Comparison of ENCODE assay signal across 1 cellular context in the genomic region with DNA sequence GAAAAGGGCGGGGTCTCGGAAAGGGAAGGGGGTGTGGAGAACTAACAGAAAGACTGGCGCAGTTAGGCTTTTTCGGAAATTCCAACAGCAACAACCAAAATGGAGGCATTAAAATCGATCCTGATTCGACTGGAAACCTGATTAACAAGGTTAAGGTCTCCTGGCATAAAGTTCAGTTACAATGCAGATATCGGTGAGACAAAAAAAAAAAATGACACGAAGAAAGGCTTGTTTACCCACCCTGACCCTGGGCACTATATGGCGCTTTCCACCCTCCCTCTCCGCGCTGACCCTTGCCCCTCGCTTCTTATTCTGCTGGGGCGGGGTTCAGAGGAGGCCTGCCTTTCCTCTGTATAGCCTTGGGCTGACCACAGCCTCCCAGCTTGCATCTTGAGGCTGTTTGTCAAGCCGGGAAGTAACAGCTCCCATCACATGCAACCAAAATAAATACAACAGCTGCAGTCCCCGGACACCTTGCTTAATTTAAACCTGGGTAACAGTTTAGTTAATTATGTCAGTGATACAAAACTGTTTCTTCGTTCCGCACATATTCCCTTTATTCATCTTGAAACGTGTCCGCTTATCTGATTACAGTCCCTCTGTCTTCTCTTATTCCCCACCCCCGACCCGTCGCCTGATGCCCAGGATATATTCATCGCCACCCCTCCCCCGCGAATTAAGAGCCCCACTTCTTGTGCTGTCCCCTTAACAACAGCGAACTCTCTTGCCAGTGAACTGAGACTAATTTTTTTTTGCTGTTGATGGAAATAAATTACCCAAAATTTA.
TF ChIP-seq lines count a peak whose summit lies in the region.

No MANE protein-coding gene starts in this region.

TF ChIP-seq in K562, 482 proteins besides CTCF, POLR2A, EP300 and RAD21 (continued from another document and continues in another):
- TF ChIP-seq ZNF318 (IDR thresholded peaks at IDR 0.05; ENCODE audit: borderline replicate concordance in 1 of 2, low read depth in 1 of 2) (peak in 1 of 2 experiments; percentile 34; a peak in 1 of 4 replicates), ZNF263 (CRISPR knock-in tag; IDR thresholded peaks at IDR 0.05; ENCODE audit: borderline replicate concordance) (0 out of 2 replicates have a peak, but pooled peaks have one; percentile 38), ATF1 (CRISPR knock-in tag; IDR thresholded peaks at IDR 0.05) (no peak), ATF1 (tag; IDR thresholded peaks at IDR 0.05) (no peak), IRF2 (CRISPR knock-in tag; IDR thresholded peaks at IDR 0.05) (no peak), ZC3H4 (CRISPR knock-in tag; IDR thresholded peaks at IDR 0.05; ENCODE audit: borderline replicate concordance) (no peak; the same call in 1 of the 2 replicates), PHB2 (IDR thresholded peaks at IDR 0.05; ENCODE audit: low read depth) (no peak), MCM3 (IDR thresholded peaks at IDR 0.05) (no peak), ZNF212 (CRISPR knock-in tag; IDR thresholded peaks at IDR 0.05) (no peak), ADNP (tag; IDR thresholded peaks at IDR 0.05) (no peak), SMAD2 (IDR thresholded peaks at IDR 0.05; ENCODE audit: low read depth, low read length) (no peak), ELF1 (tag; IDR thresholded peaks at IDR 0.05) (peak; percentile 36; the same call in 1 of the 2 replicates), MCM2 (IDR thresholded peaks at IDR 0.05; ENCODE audit: low read depth) (no peak), SIN3B (IDR thresholded peaks at IDR 0.05; ENCODE audit: low read depth) (no peak), POLR2AphosphoS2 (IDR thresholded peaks at IDR 0.05; ENCODE audit: low read length) (no peak), ZBTB40 (IDR thresholded peaks at IDR 0.05) (no peak; the same call in 1 of the 2 replicates), ZBTB40 (CRISPR knock-in tag; IDR thresholded peaks at IDR 0.05) (no peak), HDAC3 (IDR thresholded peaks at IDR 0.05; ENCODE audit: borderline replicate concordance, partially characterized antibody) (peak; percentile 30), SMAD1 (IDR thresholded peaks at IDR 0.05; ENCODE audit: low read depth, low read length, partially characterized antibody) (peak; percentile 31), SNIP1 (IDR thresholded peaks at IDR 0.05; ENCODE audit: low read depth) (no peak), KDM2B (CRISPR knock-in tag; IDR thresholded peaks at IDR 0.05) (no peak), EGR1 (conservative IDR thresholded peaks at IDR 0.05) (peak; percentile 60), TSC22D4 (tag; IDR thresholded peaks at IDR 0.05) (no peak), ZNF586 (CRISPR knock-in tag; conservative IDR thresholded peaks at IDR 0.05) (no peak), FOXK2 (conservative IDR thresholded peaks at IDR 0.05 in 1 of 2, IDR thresholded peaks at IDR 0.05 in 1 of 2; ENCODE audit: low read depth in 2 of 2) (peak; percentile 96 to 98), TAF7 (tag; IDR thresholded peaks at IDR 0.05) (peak; percentile 74), ZNF12 (CRISPR knock-in tag; IDR thresholded peaks at IDR 0.05) (no peak), E2F6 (IDR thresholded peaks at IDR 0.05; ENCODE audit: borderline replicate concordance in 1 of 2, extremely low read depth in 1 of 2, insufficient read depth in 1 of 2, insufficient read length in 1 of 2, low read depth in 1 of 2, low read length in 1 of 2, poor library complexity in 1 of 2, severe bottlenecking in 1 of 2) (no peak), PML (IDR thresholded peaks at IDR 0.05; ENCODE audit: low read length) (peak; percentile 65; the same call in 1 of the 2 replicates), THRAP3 (IDR thresholded peaks at IDR 0.05; ENCODE audit: borderline replicate concordance) (no peak), HIVEP1 (CRISPR knock-in tag; IDR thresholded peaks at IDR 0.05) (no peak)
- TF ChIP-seq, protein P1, sequence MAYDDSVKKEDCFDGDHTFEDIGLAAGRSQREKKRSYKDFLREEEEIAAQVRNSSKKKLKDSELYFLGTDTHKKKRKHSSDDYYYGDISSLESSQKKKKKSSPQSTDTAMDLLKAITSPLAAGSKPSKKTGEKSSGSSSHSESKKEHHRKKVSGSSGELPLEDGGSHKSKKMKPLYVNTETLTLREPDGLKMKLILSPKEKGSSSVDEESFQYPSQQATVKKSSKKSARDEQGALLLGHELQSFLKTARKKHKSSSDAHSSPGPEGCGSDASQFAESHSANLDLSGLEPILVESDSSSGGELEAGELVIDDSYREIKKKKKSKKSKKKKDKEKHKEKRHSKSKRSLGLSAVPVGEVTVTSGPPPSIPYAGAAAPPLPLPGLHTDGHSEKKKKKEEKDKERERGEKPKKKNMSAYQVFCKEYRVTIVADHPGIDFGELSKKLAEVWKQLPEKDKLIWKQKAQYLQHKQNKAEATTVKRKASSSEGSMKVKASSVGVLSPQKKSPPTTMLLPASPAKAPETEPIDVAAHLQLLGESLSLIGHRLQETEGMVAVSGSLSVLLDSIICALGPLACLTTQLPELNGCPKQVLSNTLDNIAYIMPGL (CRISPR knock-in tag; IDR thresholded peaks at IDR 0.05) = peak; percentile 84; the same call in 1 of the 2 replicates
- TF ChIP-seq, protein P2, sequence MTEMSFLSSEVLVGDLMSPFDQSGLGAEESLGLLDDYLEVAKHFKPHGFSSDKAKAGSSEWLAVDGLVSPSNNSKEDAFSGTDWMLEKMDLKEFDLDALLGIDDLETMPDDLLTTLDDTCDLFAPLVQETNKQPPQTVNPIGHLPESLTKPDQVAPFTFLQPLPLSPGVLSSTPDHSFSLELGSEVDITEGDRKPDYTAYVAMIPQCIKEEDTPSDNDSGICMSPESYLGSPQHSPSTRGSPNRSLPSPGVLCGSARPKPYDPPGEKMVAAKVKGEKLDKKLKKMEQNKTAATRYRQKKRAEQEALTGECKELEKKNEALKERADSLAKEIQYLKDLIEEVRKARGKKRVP (CRISPR knock-in tag; IDR thresholded peaks at IDR 0.05) = no peak
- TF ChIP-seq, protein P3, sequence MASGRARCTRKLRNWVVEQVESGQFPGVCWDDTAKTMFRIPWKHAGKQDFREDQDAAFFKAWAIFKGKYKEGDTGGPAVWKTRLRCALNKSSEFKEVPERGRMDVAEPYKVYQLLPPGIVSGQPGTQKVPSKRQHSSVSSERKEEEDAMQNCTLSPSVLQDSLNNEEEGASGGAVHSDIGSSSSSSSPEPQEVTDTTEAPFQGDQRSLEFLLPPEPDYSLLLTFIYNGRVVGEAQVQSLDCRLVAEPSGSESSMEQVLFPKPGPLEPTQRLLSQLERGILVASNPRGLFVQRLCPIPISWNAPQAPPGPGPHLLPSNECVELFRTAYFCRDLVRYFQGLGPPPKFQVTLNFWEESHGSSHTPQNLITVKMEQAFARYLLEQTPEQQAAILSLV (tag; IDR thresholded peaks at IDR 0.05) = no peak
